ENCODE assay signal across 1 cellular context in genomic region chr5:140107312-140108092, GRCh38.
TF ChIP-seq lines count a peak whose summit lies in the region.

No MANE protein-coding gene starts in this region.

TF ChIP-seq in WTC11, 78 proteins besides CTCF, POLR2A, EP300 and RAD21 (continued from another document):
- TF ChIP-seq, protein P1, sequence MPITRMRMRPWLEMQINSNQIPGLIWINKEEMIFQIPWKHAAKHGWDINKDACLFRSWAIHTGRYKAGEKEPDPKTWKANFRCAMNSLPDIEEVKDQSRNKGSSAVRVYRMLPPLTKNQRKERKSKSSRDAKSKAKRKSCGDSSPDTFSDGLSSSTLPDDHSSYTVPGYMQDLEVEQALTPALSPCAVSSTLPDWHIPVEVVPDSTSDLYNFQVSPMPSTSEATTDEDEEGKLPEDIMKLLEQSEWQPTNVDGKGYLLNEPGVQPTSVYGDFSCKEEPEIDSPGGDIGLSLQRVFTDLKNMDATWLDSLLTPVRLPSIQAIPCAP (CRISPR knock-in tag; IDR thresholded peaks at IDR 0.05): no peak
- TF ChIP-seq, protein P2, sequence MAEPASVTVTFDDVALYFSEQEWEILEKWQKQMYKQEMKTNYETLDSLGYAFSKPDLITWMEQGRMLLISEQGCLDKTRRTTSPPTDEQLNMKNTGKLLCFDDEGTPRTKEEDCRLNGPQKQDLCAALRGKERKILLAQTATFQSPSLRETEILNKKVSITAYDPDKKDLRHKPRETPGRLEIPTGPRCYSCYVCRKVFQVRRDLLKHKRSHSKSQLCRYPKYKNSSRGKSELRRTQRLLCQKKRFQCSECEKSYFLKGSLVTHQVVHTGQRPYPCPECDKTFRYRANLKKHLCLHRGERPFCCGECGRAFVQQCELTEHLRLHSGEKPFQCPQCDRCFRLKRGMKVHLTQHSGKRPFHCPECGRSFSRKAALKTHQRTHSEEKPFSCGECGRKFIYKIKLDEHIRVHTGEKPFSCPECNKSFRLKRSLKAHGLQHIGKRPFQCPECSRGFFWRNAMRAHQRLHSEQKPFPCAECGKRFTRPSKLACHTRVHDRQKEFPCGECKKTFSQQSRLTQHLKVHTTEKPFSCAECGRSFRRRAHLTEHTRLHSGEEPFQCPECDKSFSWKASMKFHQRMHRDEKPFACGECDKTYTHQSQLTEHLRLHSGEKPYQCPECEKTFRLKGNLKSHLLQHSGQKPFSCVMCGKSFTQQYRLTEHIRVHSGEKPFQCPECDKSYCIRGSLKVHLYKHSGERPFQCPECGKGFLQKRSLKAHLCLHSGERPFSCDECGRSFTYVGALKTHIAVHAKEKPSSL (CRISPR knock-in tag; conservative IDR thresholded peaks at IDR 0.05): no peak
- TF ChIP-seq HMGXB4 (CRISPR knock-in tag; IDR thresholded peaks at IDR 0.05) (peak; percentile 92; the same call in 1 of the 2 replicates), FOXP4 (CRISPR knock-in tag; IDR thresholded peaks at IDR 0.05) (peak; percentile 64; the same call in 1 of the 2 replicates), MAX (CRISPR knock-in tag; IDR thresholded peaks at IDR 0.05) (peak; percentile 83), KAT7 (CRISPR knock-in tag; IDR thresholded peaks at IDR 0.05; ENCODE audit: borderline replicate concordance) (0 out of 2 replicates have a peak, but pooled peaks have one; percentile 15), ETV6 (CRISPR knock-in tag; IDR thresholded peaks at IDR 0.05) (peak; percentile 47; the same call in 1 of the 2 replicates), CREM (CRISPR knock-in tag; IDR thresholded peaks at IDR 0.05) (peak; percentile 78), SP1 (CRISPR knock-in tag; conservative IDR thresholded peaks at IDR 0.05) (peak; percentile 68; the same call in 1 of the 2 replicates), RORB (CRISPR knock-in tag; IDR thresholded peaks at IDR 0.05) (no peak)
- TF ChIP-seq, protein P3, sequence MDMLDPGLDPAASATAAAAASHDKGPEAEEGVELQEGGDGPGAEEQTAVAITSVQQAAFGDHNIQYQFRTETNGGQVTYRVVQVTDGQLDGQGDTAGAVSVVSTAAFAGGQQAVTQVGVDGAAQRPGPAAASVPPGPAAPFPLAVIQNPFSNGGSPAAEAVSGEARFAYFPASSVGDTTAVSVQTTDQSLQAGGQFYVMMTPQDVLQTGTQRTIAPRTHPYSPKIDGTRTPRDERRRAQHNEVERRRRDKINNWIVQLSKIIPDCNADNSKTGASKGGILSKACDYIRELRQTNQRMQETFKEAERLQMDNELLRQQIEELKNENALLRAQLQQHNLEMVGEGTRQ (CRISPR knock-in tag; IDR thresholded peaks at IDR 0.05): peak; percentile 43; the same call in 1 of the 2 replicates
